In the genomic region with DNA sequence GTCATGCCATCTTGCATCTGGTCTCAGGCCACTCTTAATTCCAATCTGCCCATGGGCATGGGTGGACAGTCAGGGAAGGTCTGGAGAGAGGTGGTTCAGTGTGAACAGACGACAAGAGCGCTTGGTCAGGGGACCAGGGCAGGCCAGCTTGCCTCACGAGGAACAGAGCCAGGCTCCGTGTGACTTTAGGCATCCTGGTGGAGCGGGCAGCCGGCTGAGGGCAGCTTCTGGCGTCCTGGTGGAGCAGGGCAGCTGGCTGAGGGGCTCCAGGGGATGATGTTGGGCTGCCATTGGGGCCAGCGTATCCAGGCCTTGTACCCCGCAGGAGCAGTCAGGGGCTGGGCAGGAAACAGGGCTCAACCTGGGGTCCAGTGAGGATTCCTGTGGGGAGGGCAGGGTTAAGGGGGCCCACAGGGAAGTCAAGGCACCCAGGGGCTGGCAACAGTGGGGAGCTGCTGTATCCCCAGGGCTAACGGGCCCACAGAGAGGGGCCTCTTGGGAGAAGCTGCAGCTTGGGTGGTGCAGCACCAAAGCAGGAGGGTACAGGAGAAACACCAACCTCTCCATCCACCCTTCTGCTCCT, we compare ENCODE assay signal across 24 cellular contexts.
"Had no signal": no experiment of that assay in that cellular context is flagged by ENCODE, and none has a peak within 500 bp of the region (broad histone marks: within the 10 kb centered on the region; RNA-seq: fewer than 3 reads in every experiment).

No MANE protein-coding gene starts in this region.

- H3K9ac ChIP-seq: KMS-11 had no signal

- H3K36me3 ChIP-seq: adrenal gland, breast epithelium, Peyer's patch had no signal

- H3K4me1 ChIP-seq: breast epithelium, Peyer's patch had no signal

- H3K27me3 ChIP-seq: adrenal gland, breast epithelium, Peyer's patch had no signal

- ATAC-seq: activated CD8-positive, alpha-beta T cell treated with anti-CD3 and anti-CD28 coated beads, Interleukin-2, amount 10 ng/mL, durations not matched to agents 7 days and 5 days; activated T-cell treated with anti-CD3 and anti-CD28 coated beads, Interleukin-2, amount 50 U/mL, for 72 hours; WTC11 had no signal

- H3K27ac ChIP-seq: adrenal gland, breast epithelium, KMS-11, Peyer's patch, RWPE1 had no signal

- H3K4me2 ChIP-seq: KMS-11 had no signal

- H3K4me3 ChIP-seq: adrenal gland, breast epithelium, Peyer's patch had no signal

- H3K9me3 ChIP-seq: adrenal gland, breast epithelium, Peyer's patch had no signal

- DNase-seq: activated CD4-positive, alpha-beta T cell treated with anti-CD3 and anti-CD28 coated beads for 48 hours; activated CD4-positive, alpha-beta T cell treated with anti-CD3 and anti-CD28 coated beads, Interleukin-2, amount 50 U/mL, for 4 hours; activated CD4-positive, CD25-positive, alpha-beta regulatory T cell treated with anti-CD3 and anti-CD28 coated beads, Interleukin-2, amount 50 U/mL, for 72 hours; activated gamma-delta T cell treated with Interleukin-2 at 50 U/mL for 16 hours; activated naive CD4-positive, alpha-beta T cell treated with anti-CD3 and anti-CD28 coated beads, Interleukin-2, amount 10 ng/mL, durations not matched to agents 7 days and 5 days; activated naive CD8-positive, alpha-beta T cell treated with anti-CD3 and anti-CD28 coated beads, Interleukin-2, amount 10 ng/mL, durations not matched to agents 7 days and 5 days; activated T-cell treated with anti-CD3 and anti-CD28 coated beads, Interleukin-2, amount 50 U/mL, for 72 hours; aorta; caudate nucleus; NCI-H1092; NCI-H1417; NCI-H1930; NCI-H2171; NCI-H2227 treated with DMSO at 0.1 percent for 48 hours; NCI-H69; NK-92 treated with Interleukin-12 subunit alpha and Interleukin-12 subunit beta, amount 100 ng/mL, for 24 hours; Peyer's patch; SHP77 treated with DMSO at 0.1 percent for 48 hours had no signal
